In the genomic region with DNA sequence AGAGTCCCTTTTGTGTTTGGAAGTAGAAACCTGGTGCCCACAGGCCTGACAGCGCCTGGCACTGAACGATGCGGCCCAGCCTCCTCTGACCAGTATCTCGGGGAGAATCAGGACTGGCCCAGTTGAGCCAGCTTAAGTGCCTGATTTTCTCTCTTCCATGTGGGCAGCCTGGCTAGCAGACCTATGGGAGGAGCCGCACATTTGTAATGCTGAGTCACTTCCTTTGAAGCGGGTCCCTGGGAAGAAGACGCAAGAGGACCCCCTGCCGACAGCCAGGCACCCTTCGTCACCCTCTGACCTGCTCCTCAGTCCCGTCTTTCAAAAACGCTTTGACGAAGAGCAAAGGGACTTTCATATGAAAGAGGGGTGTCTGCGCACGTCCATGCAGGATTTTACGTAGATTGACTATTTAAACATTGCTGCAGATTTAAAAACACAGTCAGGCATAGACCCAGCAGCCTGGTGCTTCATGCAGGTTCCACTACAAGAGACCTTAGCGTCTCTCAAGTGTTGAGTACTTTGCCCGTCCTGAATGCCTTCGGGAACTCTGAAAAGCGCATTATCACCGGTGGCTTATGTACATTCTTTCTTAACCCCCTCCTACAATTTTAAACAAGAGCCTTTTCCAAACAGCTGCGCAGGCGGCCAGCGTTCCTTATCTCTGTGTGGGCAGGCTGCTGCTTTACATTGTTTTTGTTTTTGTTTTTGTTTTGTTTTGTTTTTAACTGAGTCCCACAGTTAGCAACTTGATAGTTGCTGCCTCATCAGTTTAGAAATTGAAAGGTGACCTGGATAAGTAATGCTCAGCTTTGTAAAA, we compare ENCODE assay signal across 8 cellular contexts.
DNase-seq lines count a peak whose midpoint lies in the region; ATAC-seq and TF ChIP-seq lines count a peak whose summit lies in the region.

No MANE protein-coding gene starts in this region.

- peak; percentile 45; the same call in 2 of the 3 replicates for ATAC-seq in RWPE2 (ENCODE audit: low read depth)
- ATAC-seq in GM21737 (IDR thresholded peaks at IDR 0.05; ENCODE audit: unreplicated experiment) = no peak

- peak overlapping the region; percentile 31 for H3K27ac ChIP-seq in RWPE2 (ENCODE audit: poor library complexity, severe bottlenecking)
- H3K27ac ChIP-seq in subcutaneous abdominal adipose tissue (ENCODE audit: low read depth, low read length) = peak overlapping the region; percentile 37

- H3K4me3 ChIP-seq in RWPE2 (ENCODE audit: severe bottlenecking) (no peak overlapping the region), cardiac fibroblast (replicated peaks in 1 of 2; ENCODE audit: low read depth in 2 of 2, low read length in 2 of 2) (peak overlapping the region in 1 of 2 donors; percentile 22), subcutaneous abdominal adipose tissue (ENCODE audit: low read depth in 1 of 5, low read length in 5 of 5) (peak overlapping the region; percentile 8 to 63 (median 36))

- H3K4me1 ChIP-seq in RWPE2 (ENCODE audit: insufficient read depth, poor library complexity, severe bottlenecking) (peaks cover 8% of the 10 kb centered on the region), subcutaneous abdominal adipose tissue (ENCODE audit: control insufficient read depth in 5 of 5, insufficient read depth in 5 of 5, low read length in 5 of 5) (peaks cover 3 to 23% (median 20%) of the 10 kb centered on the region in 5 donors)

- H3K27me3 ChIP-seq in RWPE2 (ENCODE audit: insufficient read depth, poor library complexity, severe bottlenecking) (no peaks in the 10 kb centered on the region), subcutaneous abdominal adipose tissue (ENCODE audit: control insufficient read depth in 5 of 5, insufficient read depth in 4 of 5, low read length in 5 of 5) (no peaks in the 10 kb centered on the region)

- H3K9ac ChIP-seq in subcutaneous abdominal adipose tissue (ENCODE audit: low read length in 5 of 5) = peak overlapping the region in 4 of 5 donors; percentile 4 to 59 (median 20)

- H3K36me3 ChIP-seq in RWPE2 (ENCODE audit: low read depth) (peaks cover 34% of the 10 kb centered on the region), subcutaneous abdominal adipose tissue (ENCODE audit: control insufficient read depth in 5 of 5, insufficient read depth in 5 of 5, low read length in 5 of 5) (peaks cover 0 to 31% (median 17%) of the 10 kb centered on the region in 5 donors)

- TF ChIP-seq CTCF in RWPE2 (IDR thresholded peaks at IDR 0.05; ENCODE audit: poor library complexity, severe bottlenecking) (no peak), cardiac fibroblast (IDR thresholded peaks at IDR 0.05; ENCODE audit: low read depth, low read length) (no peak)

- H3K9me3 ChIP-seq in RWPE2 (ENCODE audit: severe bottlenecking) (no peaks in the 10 kb centered on the region), subcutaneous abdominal adipose tissue (ENCODE audit: control insufficient read depth in 5 of 5, low read length in 5 of 5) (no peaks in the 10 kb centered on the region)

- DNase-seq in activated T-cell treated with anti-CD3 and anti-CD28 coated beads, Interleukin-2, amount 50 U/mL, for 1 hour = peak; percentile 41
- DNase-seq in activated T-cell treated with anti-CD3 and anti-CD28 coated beads for 4 hours (no peak), RWPE2 (ENCODE audit: low spot score) (no peak), cardiac fibroblast (ENCODE audit: low read depth in 2 of 2) (peak; percentile 93 to 95), left kidney (ENCODE audit: low read depth, low spot score) (peak; percentile 51), NCI-H1694 treated with DMSO at 0.1 percent for 48 hours (lab: John Stamatoyannopoulos, UW) (no peak)

Comparison
In these comparisons a context has a peak if more than half of its experiments do, and no peak if none do; other contexts are left out.
1. DNase-seq: peak in activated T-cell treated with anti-CD3 and anti-CD28 coated beads, Interleukin-2, amount 50 U/mL, for 1 hour (single experiment), cardiac fibroblast (2 of 2) and left kidney (single experiment); none in activated T-cell treated with anti-CD3 and anti-CD28 coated beads for 4 hours (single experiment), RWPE2 (single experiment) and NCI-H1694 treated with DMSO at 0.1 percent for 48 hours (single experiment).